ENCODE assay signal across 16 cellular contexts in genomic region chr18:24543408-24544140, GRCh38.
"Had no signal": no experiment of that assay in that cellular context is flagged by ENCODE, and none has a peak within 500 bp of the region (broad histone marks: within the 10 kb centered on the region; RNA-seq: fewer than 3 reads in every experiment).

No MANE protein-coding gene starts in this region.

- H3K4me3 ChIP-seq: hepatocyte, lower lobe of right lung, psoas muscle, right lobe of liver, tibial nerve, vagina had no signal

- H3K4me3 Mint-ChIP-seq: activated B cell treated with CpG ODN at 0.5 μM for 24 hours; activated CD4-positive, alpha-beta T cell treated with anti-CD3 and anti-CD28 coated beads, Interleukin-2, amount 10 ng/mL, durations not matched to agents 24 days and 14 days; dendritic cell treated with granulocyte-macrophage colony-stimulating factor and Interleukin-4, amounts not matched to agents 40 ng/mL and 50 ng/mL, for 4 days; natural killer cell; stimulated activated naive B cell treated with anti-CD40 and anti-IgM and Interleukin-4, amounts not matched to agents 10 μg/mL and 1 μg/mL and 100 μg/mL, for 72 hours had no signal

- H3K4me1 ChIP-seq: lower lobe of right lung, psoas muscle, tibial nerve, vagina had no signal

- H3K36me3 Mint-ChIP-seq: activated naive CD4-positive, alpha-beta T cell treated with anti-CD3 and anti-CD28 coated beads, Interleukin-2, amount 50 U/mL, for 72 hours; natural killer cell; stimulated activated naive B cell treated with anti-CD40 and anti-IgM and Interleukin-4, amounts not matched to agents 10 μg/mL and 1 μg/mL and 100 μg/mL, for 72 hours had no signal

- ATAC-seq: activated naive CD4-positive, alpha-beta T cell treated with anti-CD3 and anti-CD28 coated beads, Interleukin-2, amount 50 U/mL, for 72 hours; natural killer cell; psoas muscle; stimulated activated naive B cell treated with anti-CD40 and anti-IgM and Interleukin-4, amounts not matched to agents 10 μg/mL and 1 μg/mL and 100 μg/mL, for 72 hours had no signal

- H3K79me2 ChIP-seq: hepatocyte had no signal

- H3K27ac Mint-ChIP-seq: activated B cell treated with CpG ODN at 0.5 μM for 24 hours; activated CD4-positive, alpha-beta T cell treated with anti-CD3 and anti-CD28 coated beads, Interleukin-2, amount 10 ng/mL, durations not matched to agents 24 days and 14 days; activated naive CD4-positive, alpha-beta T cell treated with anti-CD3 and anti-CD28 coated beads, Interleukin-2, amount 50 U/mL, for 72 hours; dendritic cell treated with granulocyte-macrophage colony-stimulating factor and Interleukin-4, amounts not matched to agents 40 ng/mL and 50 ng/mL, for 4 days; natural killer cell; stimulated activated naive B cell treated with anti-CD40 and anti-IgM and Interleukin-4, amounts not matched to agents 10 μg/mL and 1 μg/mL and 100 μg/mL, for 72 hours had no signal

- H3K36me3 ChIP-seq: brain microvascular endothelial cell, lower lobe of right lung, right lobe of liver, tibial nerve, vagina had no signal

- H3K9me3 Mint-ChIP-seq: activated B cell treated with CpG ODN at 0.5 μM for 24 hours; activated CD4-positive, alpha-beta T cell treated with anti-CD3 and anti-CD28 coated beads, Interleukin-2, amount 10 ng/mL, durations not matched to agents 24 days and 14 days; activated naive CD4-positive, alpha-beta T cell treated with anti-CD3 and anti-CD28 coated beads, Interleukin-2, amount 50 U/mL, for 72 hours; dendritic cell treated with granulocyte-macrophage colony-stimulating factor and Interleukin-4, amounts not matched to agents 40 ng/mL and 50 ng/mL, for 4 days; natural killer cell; stimulated activated naive B cell treated with anti-CD40 and anti-IgM and Interleukin-4, amounts not matched to agents 10 μg/mL and 1 μg/mL and 100 μg/mL, for 72 hours had no signal

- H3K9me3 ChIP-seq: lower lobe of right lung, psoas muscle, right lobe of liver, tibial nerve, vagina had no signal

- H3K27me3 Mint-ChIP-seq: dendritic cell treated with granulocyte-macrophage colony-stimulating factor and Interleukin-4, amounts not matched to agents 40 ng/mL and 50 ng/mL, for 4 days had no signal

- H3K4me2 ChIP-seq: hepatocyte had no signal

- H3K4me1 Mint-ChIP-seq: activated B cell treated with CpG ODN at 0.5 μM for 24 hours; activated CD4-positive, alpha-beta T cell treated with anti-CD3 and anti-CD28 coated beads, Interleukin-2, amount 10 ng/mL, durations not matched to agents 24 days and 14 days; natural killer cell; stimulated activated naive B cell treated with anti-CD40 and anti-IgM and Interleukin-4, amounts not matched to agents 10 μg/mL and 1 μg/mL and 100 μg/mL, for 72 hours had no signal

- DNase-seq: activated B cell treated with CpG ODN at 0.5 μM for 24 hours; activated CD4-positive, alpha-beta T cell treated with anti-CD3 and anti-CD28 coated beads, Interleukin-2, amount 10 ng/mL, durations not matched to agents 24 days and 14 days; activated effector memory CD4-positive, alpha-beta T cell treated with anti-CD3 and anti-CD28 coated beads, Interleukin-2, amount 50 U/mL, for 16 hours; brain microvascular endothelial cell; lower lobe of right lung; natural killer cell; nucleus accumbens; psoas muscle; right lobe of liver; stimulated activated CD4-positive, alpha-beta T cell treated with anti-CD3 and anti-CD28 coated beads, Interleukin-2, amount 100 ng/mL, for 24 hours; stimulated activated naive B cell treated with anti-CD40 and anti-IgM and Interleukin-4, amounts not matched to agents 10 μg/mL and 1 μg/mL and 100 μg/mL, for 72 hours had no signal

- H3K27me3 ChIP-seq: brain microvascular endothelial cell, hepatocyte, right lobe of liver, tibial nerve, vagina had no signal

- H3K27ac ChIP-seq: brain microvascular endothelial cell, hepatocyte, lower lobe of right lung, psoas muscle, right lobe of liver, tibial nerve, vagina had no signal

- H2AFZ ChIP-seq: hepatocyte had no signal
